19 cellular contexts compared by ENCODE assay signal in the genomic region with DNA sequence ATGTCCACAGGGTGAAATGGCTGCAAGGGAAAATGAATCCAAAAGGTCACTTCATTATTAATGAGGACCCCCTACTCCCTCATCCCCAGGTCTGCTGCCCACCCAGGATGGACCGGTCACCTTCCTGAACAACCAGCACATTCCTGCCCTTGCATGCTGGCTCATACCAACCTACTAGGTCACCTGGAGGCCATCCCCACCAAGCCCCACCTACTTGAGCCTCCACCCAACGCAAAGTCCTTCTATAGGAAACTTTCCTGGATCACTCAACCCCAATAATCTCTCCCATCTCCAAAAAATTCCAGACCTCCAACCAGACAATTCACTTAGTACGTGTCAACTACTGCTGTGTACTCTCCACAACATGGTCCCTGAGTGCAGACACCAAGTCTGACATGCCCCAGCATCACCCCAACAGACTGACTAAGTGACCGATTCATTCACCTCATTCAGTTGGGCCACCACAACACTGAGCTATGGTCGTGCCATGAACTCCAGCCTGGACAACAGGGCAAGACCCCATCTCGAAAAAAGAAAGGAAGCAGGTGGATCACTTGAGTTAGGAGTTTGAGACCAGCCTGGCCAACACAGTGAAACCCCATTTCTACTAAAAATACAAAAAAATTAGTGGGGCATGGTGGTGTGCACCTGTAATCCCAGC. TPM values are rescaled to one million over a fixed set of nuclear protein-coding genes. Genes with fewer than 3 reads are reported as not detected.
DNase-seq lines count a peak whose midpoint lies in the region; ATAC-seq and TF ChIP-seq lines count a peak whose summit lies in the region.
"Had no signal": no experiment of that assay in that cellular context is flagged by ENCODE, and none has a peak within 500 bp of the region (broad histone marks: within the 10 kb centered on the region; RNA-seq: fewer than 3 reads in every experiment).

No MANE protein-coding gene starts in this region.

- H3K9me3 ChIP-seq in body of pancreas (no peaks in the 10 kb centered on the region), right lobe of liver (no peaks in the 10 kb centered on the region), subcutaneous abdominal adipose tissue (ENCODE audit: control insufficient read depth in 5 of 5, low read length in 5 of 5) (no peaks in the 10 kb centered on the region), GM23248 (ENCODE audit: low read depth) (no peaks in the 10 kb centered on the region)
- H3K9me3 ChIP-seq: Caco-2, SK-N-SH had no signal

- H2AFZ ChIP-seq in GM23248, result no peak overlapping the region

- H3K79me2 ChIP-seq in GM23248 (ENCODE audit: insufficient read depth), result no peaks in the 10 kb centered on the region

- 92 to 93% methylated on average over 6 of the region's 6 CpGs for WGBS in body of pancreas, 2 donors
- WGBS in right lobe of liver (ENCODE audit: insufficient coverage, low coverage, low lambda C conversion rate, missing lambda C conversion rate), result 84% methylated on average over 5 of the region's 6 CpGs
- 56 to 63% methylated on average over 6 of the region's 6 CpGs for WGBS in GM23248 (ENCODE audit: low coverage in 1 of 2, low lambda C conversion rate in 2 of 2, missing lambda C conversion rate in 2 of 2), 2 experiments

- no peaks in the 10 kb centered on the region for H4K20me1 ChIP-seq in GM23248 (ENCODE audit: insufficient read depth)

- in situ Hi-C loops in GM23248 (cut with MboI), result no loop called here

- TF ChIP-seq CTCF in body of pancreas (IDR thresholded peaks at IDR 0.05) (no peak), right lobe of liver (IDR thresholded peaks at IDR 0.05) (no peak), natural killer cell (IDR thresholded peaks at IDR 0.05) (no peak)

- H3K36me3 Mint-ChIP-seq in natural killer cell, result no peaks in the 10 kb centered on the region
- H3K36me3 Mint-ChIP-seq: CD4-positive, CD25-positive, alpha-beta regulatory T cell had no signal

- no peaks in the 10 kb centered on the region for H3K9me3 Mint-ChIP-seq in natural killer cell
- H3K9me3 Mint-ChIP-seq: CD4-positive, CD25-positive, alpha-beta regulatory T cell had no signal

- no peaks in the 10 kb centered on the region for H3F3A ChIP-seq in GM23248 (ENCODE audit: insufficient read depth)

- intact Hi-C loops in body of pancreas (cut with DNase I), result no loop called here
- intact Hi-C loops in right lobe of liver (cut with DNase I), result loop anchor here in 1 of 2 donors (10.0 kb wide), 1 partner anchor 77 kb away; no protein-coding TSS in a partner anchor
- intact Hi-C loops in natural killer cell (cut with micrococcal nuclease), result no loop called here

- peaks cover 6 to 8% of the 10 kb centered on the region in 2 donors for H3K4me1 Mint-ChIP-seq in natural killer cell
- H3K4me1 Mint-ChIP-seq: CD4-positive, CD25-positive, alpha-beta regulatory T cell had no signal

- no peak overlapping the region for H3K4me3 ChIP-seq in body of pancreas
- H3K4me3 ChIP-seq in right lobe of liver, result no peak overlapping the region
- H3K4me3 ChIP-seq in subcutaneous abdominal adipose tissue (ENCODE audit: low read depth in 1 of 5, low read length in 5 of 5), result no peak overlapping the region
- H3K4me3 ChIP-seq in GM23248, result no peak overlapping the region

- peaks cover 10 to 22% of the 10 kb centered on the region in 2 donors for H3K27me3 Mint-ChIP-seq in natural killer cell (ENCODE audit: low read depth in 2 of 2)

- H3K9ac ChIP-seq in subcutaneous abdominal adipose tissue (ENCODE audit: low read length in 5 of 5) (no peak overlapping the region), GM23248 (no peak overlapping the region)
- H3K9ac ChIP-seq: SK-N-SH had no signal

- no peaks in the 10 kb centered on the region for H3K27me3 ChIP-seq in body of pancreas
- H3K27me3 ChIP-seq in right lobe of liver, result no peaks in the 10 kb centered on the region
- H3K27me3 ChIP-seq in subcutaneous abdominal adipose tissue (ENCODE audit: control insufficient read depth in 5 of 5, insufficient read depth in 4 of 5, low read length in 5 of 5), result no peaks in the 10 kb centered on the region
- H3K27me3 ChIP-seq in GM23248 (replicated peaks; ENCODE audit: insufficient read depth), result peaks cover 29% of the 10 kb centered on the region; the same call in 1 of the 2 replicates

- DNase-seq in DMS53 (lab: John Stamatoyannopoulos, UW), result peak; percentile 47
- no peak for DNase-seq in body of pancreas
- no peak for DNase-seq in right lobe of liver
- no peak for DNase-seq in GM23248
- DNase-seq in natural killer cell, result no peak
- DNase-seq: Caco-2; CD4-positive, CD25-positive, alpha-beta regulatory T cell; IMR-90; Kasumi-1; MM.1S; NCI-H1092 treated with DMSO at 0.1 percent for 48 hours; NCI-H345; NCI-H69; SHP77; SK-N-SH had no signal

- no peak overlapping the region for H3K4me2 ChIP-seq in GM23248 (ENCODE audit: unreplicated experiment)
- H3K4me2 ChIP-seq: SK-N-SH had no signal

- no peak for TF ChIP-seq POLR2A in body of pancreas (IDR thresholded peaks at IDR 0.05)
- no peak for TF ChIP-seq POLR2A in right lobe of liver (IDR thresholded peaks at IDR 0.05)

- no peak for ATAC-seq in body of pancreas
- ATAC-seq in right lobe of liver, result peak in 2 of 4 donors; percentile 1 to 8
- no peak for ATAC-seq in HG03439 (IDR thresholded peaks at IDR 0.05; ENCODE audit: unreplicated experiment)
- ATAC-seq in HG03354 (IDR thresholded peaks at IDR 0.05; ENCODE audit: poor library complexity, severe bottlenecking, unreplicated experiment), result no peak
- no peak for ATAC-seq in natural killer cell
- ATAC-seq: HCT116 had no signal

- no peaks in the 10 kb centered on the region for H3K9me2 ChIP-seq in GM23248 (ENCODE audit: insufficient read depth)
- H3K9me2 ChIP-seq: SK-N-SH had no signal

- H3K4me3 Mint-ChIP-seq in natural killer cell, result no peak overlapping the region
- H3K4me3 Mint-ChIP-seq: CD4-positive, CD25-positive, alpha-beta regulatory T cell had no signal

- H3K4me1 ChIP-seq in body of pancreas (peaks cover 65% of the 10 kb centered on the region), right lobe of liver (peaks cover 0 to 58% (median 23%) of the 10 kb centered on the region in 4 donors), subcutaneous abdominal adipose tissue (ENCODE audit: control insufficient read depth in 5 of 5, insufficient read depth in 5 of 5, low read length in 5 of 5) (peaks cover 0 to 28% (median 24%) of the 10 kb centered on the region in 5 donors), GM23248 (ENCODE audit: insufficient read depth) (no peaks in the 10 kb centered on the region)
- H3K4me1 ChIP-seq: Caco-2 had no signal

- no peak overlapping the region for H3K27ac Mint-ChIP-seq in natural killer cell
- H3K27ac Mint-ChIP-seq: CD4-positive, CD25-positive, alpha-beta regulatory T cell had no signal

- peak overlapping the region in 3 of 4 donors; percentile 40 to 60 (median 53) for H3K27ac ChIP-seq in body of pancreas
- peak overlapping the region in 2 of 3 donors; percentile 95 to 98 for H3K27ac ChIP-seq in right lobe of liver
- H3K27ac ChIP-seq in subcutaneous abdominal adipose tissue (ENCODE audit: low read depth, low read length), result peak overlapping the region; percentile 18
- no peak overlapping the region for H3K27ac ChIP-seq in GM23248

- no peaks in the 10 kb centered on the region for H3K36me3 ChIP-seq in body of pancreas (replicated peaks in 1 of 2; ENCODE audit: insufficient read depth in 1 of 2, low read depth in 2 of 2)
- no peaks in the 10 kb centered on the region for H3K36me3 ChIP-seq in right lobe of liver
- H3K36me3 ChIP-seq in subcutaneous abdominal adipose tissue (ENCODE audit: control insufficient read depth in 5 of 5, insufficient read depth in 5 of 5, low read length in 5 of 5), result peaks cover 0 to 5% (median 0%) of the 10 kb centered on the region in 5 donors
- H3K36me3 ChIP-seq in GM23248 (ENCODE audit: low read depth), result no peaks in the 10 kb centered on the region

RNA-seq across cellular contexts. Expression of gene CLMN, which starts 18.1 kb away (rescaled TPM):
- total RNA-seq in body of pancreas, result 10 to 100 TPM; 53.7 to 54.7 TPM
- 10 to 100 TPM; 18.4 to 91.8 (median 47.8) TPM for total RNA-seq in right lobe of liver
- total RNA-seq in GM23248 (2014; rRNA removed; shearing (Covaris generic)), result 0.11 and 0.76 TPM in 2 replicates
- 0.20 and 0.53 TPM in 2 replicates for polyA plus RNA-seq in GM23248 (2016; fragmentation: Nextera tagmentation; extraction: Ambion mirVana)
- 1 to 10 TPM in 2 of 3 donors, under 1 TPM in 1; 0.80 to 2.0 (median 1.8) TPM for total RNA-seq in natural killer cell

Comparison
In these comparisons a context has a peak if more than half of its experiments do, and no peak if none do; other contexts are left out.
1. RNA of gene CLMN, which starts 18.1 kb away (total RNA-seq): 18.4 to 91.8 TPM in right lobe of liver and 53.7 to 54.7 TPM in body of pancreas; 0.80 to 2.0 TPM in natural killer cell and 0.11 to 0.76 TPM in GM23248; every median in the first group is over 4 times any median in the second.